In genomic region chr3:120894285-120894684, GRCh38 we compare ENCODE assay signal across 18 cellular contexts. TPM values are rescaled to one million over a fixed set of nuclear protein-coding genes. Genes with fewer than 3 reads are reported as not detected.
DNase-seq lines count a peak whose midpoint lies in the region; ATAC-seq, FAIRE-seq and TF ChIP-seq lines count a peak whose summit lies in the region.
"Had no signal": no experiment of that assay in that cellular context is flagged by ENCODE, and none has a peak within 500 bp of the region (broad histone marks: within the 10 kb centered on the region; RNA-seq: fewer than 3 reads in every experiment).

No MANE protein-coding gene starts in this region.

- H3K36me3 ChIP-seq in endothelial cell of umbilical vein (ENCODE audit: control insufficient read depth in 2 of 2, extremely low read depth in 1 of 2, insufficient read depth in 2 of 2, low read length in 2 of 2) (no peaks in the 10 kb centered on the region), sigmoid colon (no peaks in the 10 kb centered on the region)
- H3K36me3 ChIP-seq: ascending aorta had no signal

- intact Hi-C loops in endothelial cell of umbilical vein (cut with micrococcal nuclease) (no loop called here), sigmoid colon (cut with DNase I) (loop anchor here (5.0 kb wide), 1 partner anchor 37 kb away; no protein-coding TSS in a partner anchor)

- H3K27me3 ChIP-seq in endothelial cell of umbilical vein (ENCODE audit: control insufficient read depth in 2 of 2, insufficient read depth in 2 of 2, low read length in 2 of 2) (peaks cover 2 to 8% of the 10 kb centered on the region in 2 experiments), sigmoid colon (no peaks in the 10 kb centered on the region)
- H3K27me3 ChIP-seq: ascending aorta had no signal

- TF ChIP-seq CTCF in endothelial cell of umbilical vein (IDR thresholded peaks at IDR 0.05; ENCODE audit: extremely low read depth in 1 of 2, insufficient read depth in 1 of 2, low read depth in 1 of 2, low read length in 2 of 2): no peak
- TF ChIP-seq CTCF in sigmoid colon (IDR thresholded peaks at IDR 0.05): no peak
- no peak for TF ChIP-seq CTCF in omental fat pad (IDR thresholded peaks at IDR 0.05)

- no peaks in the 10 kb centered on the region for H4K20me1 ChIP-seq in endothelial cell of umbilical vein (replicated peaks; ENCODE audit: control insufficient read depth, extremely low read depth, insufficient read depth, low read length)

- POLR2A ChIA-PET in endothelial cell of umbilical vein (lab: Charles Lee): no interaction called here

- DNase-seq in GM04503 (ENCODE audit: low read depth): peak; percentile 21
- peak; percentile 5 for DNase-seq in NCI-H446 treated with DMSO at 0.1 percent for 48 hours (lab: John Stamatoyannopoulos, UW)
- peak; percentile 48 for DNase-seq in endothelial cell of umbilical vein (ENCODE audit: low read depth, low spot score)
- DNase-seq in sigmoid colon: peak; percentile 63
- DNase-seq in omental fat pad (ENCODE audit: low spot score): no peak
- no peak for DNase-seq in activated CD4-positive, alpha-beta T cell treated with anti-CD3 and anti-CD28 coated beads, Interleukin-2, amount 50 U/mL, for 1 hour
- DNase-seq: C1 segment of cervical spinal cord; MV-4-11; NCI-H345; retina; stimulated activated CD4-positive, alpha-beta T cell treated with anti-CD3 and anti-CD28 coated beads, Interleukin-4, amount 100 ng/mL, for 1 hour had no signal

- BruUV-seq in endothelial cell of umbilical vein (replicated peaks; lab: Mats Ljungman, UMichigan): no TSS peak

- H3K27ac ChIP-seq in endothelial cell of umbilical vein (ENCODE audit: insufficient read depth, low read depth, low read length) (no peak overlapping the region), sigmoid colon (peak overlapping the region in 3 of 4 donors; percentile 69 to 72 (median 72))
- H3K27ac ChIP-seq: ascending aorta, HL-60, RWPE1 had no signal

- no peak for TF ChIP-seq EP300 in sigmoid colon (IDR thresholded peaks at IDR 0.05)

- no peak for TF ChIP-seq POLR2A in endothelial cell of umbilical vein (IDR thresholded peaks at IDR 0.05; ENCODE audit: low read depth, low read length)
- no peak for TF ChIP-seq POLR2A in sigmoid colon (IDR thresholded peaks at IDR 0.05)

- no peaks in the 10 kb centered on the region for H3K9me1 ChIP-seq in endothelial cell of umbilical vein (replicated peaks; ENCODE audit: control insufficient read depth, extremely low read depth, insufficient read depth, low read length)

- H3K9ac ChIP-seq in endothelial cell of umbilical vein (replicated peaks; ENCODE audit: extremely low read depth, insufficient read depth, low read length): no peak overlapping the region

- H3K4me3 ChIP-seq in endothelial cell of umbilical vein (replicated peaks in 1 of 3; ENCODE audit: insufficient read depth in 1 of 3, low read depth in 1 of 3, low read length in 3 of 3) (no peak overlapping the region), sigmoid colon (no peak overlapping the region)
- H3K4me3 ChIP-seq: ascending aorta had no signal

- dilution Hi-C loops in endothelial cell of umbilical vein (cut with MboI; ENCODE audit: extremely low pct_ligation_motif_present, low sequenced_read_pairs): no loop called here

- H3K9me3 ChIP-seq in endothelial cell of umbilical vein (replicated peaks; ENCODE audit: control insufficient read depth, insufficient read depth, low read length) (no peaks in the 10 kb centered on the region), sigmoid colon (no peaks in the 10 kb centered on the region)
- H3K9me3 ChIP-seq: ascending aorta had no signal

- WGBS in sigmoid colon, 2 donors: 0% methylated on average over 4 of the region's 4 CpGs

- no peak for ATAC-seq in omental fat pad (ENCODE audit: low FRiP score)
- no peak for ATAC-seq in GM18861 (IDR thresholded peaks at IDR 0.05; ENCODE audit: unreplicated experiment)
- no peak for ATAC-seq in HG02642 (IDR thresholded peaks at IDR 0.05; ENCODE audit: poor library complexity, unreplicated experiment)
- ATAC-seq: stimulated activated effector memory CD8-positive, alpha-beta T cell treated with anti-CD3 and anti-CD28 coated beads, Interleukin-12 subunit alpha, Interleukin-12 subunit beta, amount 100 ng/mL, for 72 hours had no signal

- no peak for FAIRE-seq in endothelial cell of umbilical vein (lab: Jason Lieb, UNC)

- H3K4me1 ChIP-seq in endothelial cell of umbilical vein (ENCODE audit: control insufficient read depth, extremely low read depth, insufficient read depth, low read length) (no peaks in the 10 kb centered on the region), sigmoid colon (peaks cover 0 to 31% (median 25%) of the 10 kb centered on the region in 4 donors)
- H3K4me1 ChIP-seq: ascending aorta had no signal

- CTCF ChIA-PET in endothelial cell of umbilical vein (lab: Charles Lee): interaction anchor here (1.5 kb wide), 1 partner anchor 9 kb away, joined by 5 read pairs; no protein-coding TSS in a partner anchor

- no peak overlapping the region for H3K4me2 ChIP-seq in endothelial cell of umbilical vein (ENCODE audit: insufficient read depth, low read length)

- no peak overlapping the region for H2AFZ ChIP-seq in endothelial cell of umbilical vein (ENCODE audit: low read depth, low read length)

- no peaks in the 10 kb centered on the region for H3K79me2 ChIP-seq in endothelial cell of umbilical vein (ENCODE audit: control insufficient read depth, insufficient read depth, low read length)

TF ChIP-seq in endothelial cell of umbilical vein, 7 proteins besides CTCF, POLR2A, EP300 and RAD21:
- no peak for TF ChIP-seq FOS (IDR thresholded peaks at IDR 0.05; ENCODE audit: borderline replicate concordance, insufficient read depth, low read length)
- TF ChIP-seq MYC (IDR thresholded peaks at IDR 0.05; ENCODE audit: low read depth, low read length): no peak
- TF ChIP-seq JUN (IDR thresholded peaks at IDR 0.05; ENCODE audit: borderline replicate concordance, insufficient read depth, insufficient read length, low read depth): no peak
- TF ChIP-seq POLR2AphosphoS5 (IDR thresholded peaks at IDR 0.05; ENCODE audit: insufficient read depth, low read depth, low read length): no peak
- TF ChIP-seq MAX (IDR thresholded peaks at IDR 0.05; ENCODE audit: insufficient read depth, insufficient read length): no peak

RNA-seq across cellular contexts. Expression of gene STXBP5L, which starts 13.7 kb away (rescaled TPM):
- not detected in 2 replicates for total RNA-seq in endothelial cell of umbilical vein
- polyA plus RNA-seq in endothelial cell of umbilical vein: not detected in 2 replicates
- polyA plus RNA-seq in endothelial cell of umbilical vein (2011; cell fraction: cytosol; rRNA removed): not detected in 2 replicates
- not detected in 2 replicates for polyA plus RNA-seq in endothelial cell of umbilical vein (2011; cell fraction: nucleus; rRNA removed)
- 0.01 TPM in 1 of 2 replicates, not detected in the other for polyA plus RNA-seq in endothelial cell of umbilical vein (2012)
- polyA minus RNA-seq in endothelial cell of umbilical vein: not detected in 2 replicates
- polyA minus RNA-seq in endothelial cell of umbilical vein (2011; cell fraction: cytosol; rRNA and poly(A)+ RNA removed): not detected
- polyA minus RNA-seq in endothelial cell of umbilical vein (2011; cell fraction: nucleus; rRNA and poly(A)+ RNA removed): not detected in 2 replicates
- 10 to 100 TPM; 11.4 to 14.3 (median 12.8) TPM for total RNA-seq in sigmoid colon
- under 1 TPM in 2 of 3 donors, not detected in 1; under 0.01 to 0.23 TPM for polyA plus RNA-seq in sigmoid colon
- not detected for total RNA-seq in omental fat pad
- total RNA-seq: activated T-helper 1 cell treated with anti-CD3 and anti-CD28 coated beads, Interleukin-12 subunit alpha, Interleukin-12 subunit beta, Interleukin-2, Interleukin-4 antibody, amounts not matched to agents 30 ng/mL and 10 ng/mL and 1 ng/mL, durations not matched to agents 14 hours and 24 hours and 36 hours; ascending aorta had no signal

Comparison
In these comparisons a context has a peak if more than half of its experiments do, and no peak if none do; other contexts are left out.
1. DNase-seq: peak in GM04503 (single experiment), NCI-H446 treated with DMSO at 0.1 percent for 48 hours (single experiment), endothelial cell of umbilical vein (single experiment) and sigmoid colon (single experiment); none in omental fat pad (single experiment) and activated CD4-positive, alpha-beta T cell treated with anti-CD3 and anti-CD28 coated beads, Interleukin-2, amount 50 U/mL, for 1 hour (single experiment).
2. RNA of gene STXBP5L, which starts 13.7 kb away (total RNA-seq): 11.4 to 14.3 TPM in sigmoid colon; not detected in endothelial cell of umbilical vein and not detected in omental fat pad; every median in the first group is over 10 times any median in the second.